Comparison of ENCODE assay signal across 8 cellular contexts in the genomic region with DNA sequence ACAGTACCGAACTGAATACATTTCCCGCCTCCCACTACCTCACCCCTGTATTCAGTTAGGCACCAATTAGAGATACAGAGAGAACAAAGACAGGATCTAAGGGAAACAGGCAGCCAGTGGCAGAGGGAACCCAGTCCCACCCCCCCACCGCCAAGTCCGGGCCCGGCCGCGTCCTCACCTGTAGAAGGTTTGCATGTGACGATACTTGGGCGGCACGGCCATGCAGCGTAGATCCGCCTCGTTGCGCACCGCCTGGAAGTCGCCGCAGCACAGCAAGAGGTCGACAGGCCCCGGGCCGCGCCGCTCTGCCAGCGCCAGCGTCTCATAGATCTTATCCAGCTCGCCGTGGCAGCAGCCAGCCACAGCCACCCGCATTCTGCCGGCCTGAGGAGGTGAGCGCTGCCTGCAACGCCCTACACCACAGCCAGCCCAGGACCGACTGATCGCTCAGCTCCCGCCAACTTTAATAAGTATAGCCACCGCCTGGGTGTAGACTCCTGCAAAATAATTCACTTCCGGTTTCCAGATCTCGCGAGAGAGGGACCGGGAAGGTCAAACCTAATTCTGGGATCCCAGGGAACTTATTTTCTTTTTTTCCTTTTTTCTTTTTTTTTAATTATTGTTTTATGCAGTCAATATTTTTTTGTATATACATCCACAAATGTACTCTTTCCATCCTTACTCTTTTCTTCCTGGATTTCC. TPM values are rescaled to one million over a fixed set of nuclear protein-coding genes. Genes with fewer than 3 reads are reported as not detected.
DNase-seq lines count a peak whose midpoint lies in the region; ATAC-seq and TF ChIP-seq lines count a peak whose summit lies in the region.

A gene with protein sequence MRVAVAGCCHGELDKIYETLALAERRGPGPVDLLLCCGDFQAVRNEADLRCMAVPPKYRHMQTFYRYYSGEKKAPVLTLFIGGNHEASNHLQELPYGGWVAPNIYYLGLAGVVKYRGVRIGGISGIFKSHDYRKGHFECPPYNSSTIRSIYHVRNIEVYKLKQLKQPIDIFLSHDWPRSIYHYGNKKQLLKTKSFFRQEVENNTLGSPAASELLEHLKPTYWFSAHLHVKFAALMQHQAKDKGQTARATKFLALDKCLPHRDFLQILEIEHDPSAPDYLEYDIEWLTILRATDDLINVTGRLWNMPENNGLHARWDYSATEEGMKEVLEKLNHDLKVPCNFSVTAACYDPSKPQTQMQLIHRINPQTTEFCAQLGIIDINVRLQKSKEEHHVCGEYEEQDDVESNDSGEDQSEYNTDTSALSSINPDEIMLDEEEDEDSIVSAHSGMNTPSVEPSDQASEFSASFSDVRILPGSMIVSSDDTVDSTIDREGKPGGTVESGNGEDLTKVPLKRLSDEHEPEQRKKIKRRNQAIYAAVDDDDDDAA (minus strand): TSS at position 501 of the 702 bp plus-strand sequence. CDS start 126 bp downstream, at position 375.

- H2AK5ac ChIP-seq in neuronal stem cell (ENCODE audit: low read depth, low read length) = no peak within 1 kb of the TSS

- TF ChIP-seq EP300 in gastroesophageal sphincter (IDR thresholded peaks at IDR 0.05) = no peak

- peak within 1 kb of the TSS; percentile 89 for H3K9ac ChIP-seq in SK-N-MC (ENCODE audit: insufficient read length)
- peak within 1 kb of the TSS; percentile 99 for H3K9ac ChIP-seq in neuronal stem cell (ENCODE audit: low read depth, low read length, poor library complexity)

- WGBS in gastroesophageal sphincter (ENCODE audit: low coverage in 1 of 2), 2 donors = 0% methylated on average over 11 of the region's 38 CpGs
- WGBS in neuronal stem cell (ENCODE audit: extremely low coverage in 2 of 2, insufficient read length in 2 of 2, insufficient replicate concordance in 1 of 2), 2 donors = no CpG with 5 or more reads among the region's 38 CpGs

- H4K91ac ChIP-seq in neuronal stem cell (ENCODE audit: low read depth, low read length, poor library complexity) = no peak within 1 kb of the TSS

- H3K9me3 Mint-ChIP-seq in activated naive CD4-positive, alpha-beta T cell treated with anti-CD3 and anti-CD28 coated beads for 36 hours = no peaks in the 10 kb centered on the region

- ATAC-seq in gastroesophageal sphincter = peak; percentile 92

- H3K14ac ChIP-seq in neuronal stem cell (ENCODE audit: low read length) = peak within 1 kb of the TSS; percentile 100

- intact Hi-C loops in activated naive CD4-positive, alpha-beta T cell treated with anti-CD3 and anti-CD28 coated beads for 36 hours (cut with micrococcal nuclease) = loop anchor here (1.0 to 5.0 kb wide), 7 partner anchors 13 to 661 kb away; a partner anchor contains a TSS

- peaks cover 7% of the 10 kb centered on the region for H3K79me1 ChIP-seq in neuronal stem cell (ENCODE audit: low read depth, low read length)

- peak within 1 kb of the TSS; percentile 92 for H4K8ac ChIP-seq in neuronal stem cell (ENCODE audit: low read depth, low read length)

- peaks cover 37% of the 10 kb centered on the region for H3K4me1 Mint-ChIP-seq in activated naive CD4-positive, alpha-beta T cell treated with anti-CD3 and anti-CD28 coated beads for 36 hours (ENCODE audit: low read depth)

- H3K4me3 ChIP-seq in HFF-Myc (replicated peaks; ENCODE audit: low read depth, low read length) (peak within 1 kb of the TSS; percentile 90), SK-N-MC (peak within 1 kb of the TSS; percentile 91), gastroesophageal sphincter (peak within 1 kb of the TSS; percentile 66 to 86), neuronal stem cell (ENCODE audit: low read length in 2 of 2) (peak within 1 kb of the TSS; percentile 85 to 98)

- peak within 1 kb of the TSS; percentile 97 for H3K27ac Mint-ChIP-seq in activated naive CD4-positive, alpha-beta T cell treated with anti-CD3 and anti-CD28 coated beads for 36 hours

- H3K4me1 ChIP-seq in gastroesophageal sphincter (peaks cover 0 to 30% (median 5%) of the 10 kb centered on the region in 3 donors), neuronal stem cell (ENCODE audit: control insufficient read depth in 2 of 2, insufficient read depth in 1 of 2, low read depth in 1 of 2, low read length in 2 of 2) (peaks cover 0 to 2% of the 10 kb centered on the region in 2 donors)

- DNase-seq in GM04504 (ENCODE audit: low read depth) (peak; percentile 65), HFF-Myc (ENCODE audit: extremely low read depth, low read depth) (no peak), MV-4-11 (lab: John Stamatoyannopoulos, UW) (peak; percentile 79), SK-N-MC (ENCODE audit: low read depth, low spot score) (no peak), neuronal stem cell (ENCODE audit: low spot score) (peak; percentile 51), substantia nigra (lab: John Stamatoyannopoulos, UW) (peak; percentile 6 to 80 (median 46))
- peak; percentile 89 for DNase-seq in activated naive CD4-positive, alpha-beta T cell treated with anti-CD3 and anti-CD28 coated beads for 36 hours

- H2BK120ac ChIP-seq in neuronal stem cell (ENCODE audit: low read depth, low read length) = no peak within 1 kb of the TSS

- CTCF ChIA-PET in activated naive CD4-positive, alpha-beta T cell treated with anti-CD3 and anti-CD28 coated beads for 36 hours (lab: Charles Lee) = interaction anchor here (0.6 to 2.4 kb wide), 8 partner anchors 11 to 762 kb away, joined by 3 to 12 read pairs (median 4); a partner anchor contains a TSS

- H3K4me3 Mint-ChIP-seq in activated naive CD4-positive, alpha-beta T cell treated with anti-CD3 and anti-CD28 coated beads for 36 hours = peak within 1 kb of the TSS; percentile 97

- no peak for TF ChIP-seq CTCF in HFF-Myc (IDR thresholded peaks at IDR 0.05; ENCODE audit: low read depth, low read length, missing control alignments)
- TF ChIP-seq CTCF in gastroesophageal sphincter (IDR thresholded peaks at IDR 0.05) = peak in 1 of 4 experiments; percentile 18

- no peak within 1 kb of the TSS for H2BK12ac ChIP-seq in neuronal stem cell (ENCODE audit: low read length)

- peak within 1 kb of the TSS; percentile 70 for H3K27ac ChIP-seq in SK-N-MC
- H3K27ac ChIP-seq in gastroesophageal sphincter = peak within 1 kb of the TSS; percentile 52 to 84 (median 80)
- peak within 1 kb of the TSS; percentile 77 for H3K27ac ChIP-seq in neuronal stem cell (replicated peaks; ENCODE audit: low read length)
- H3K27ac ChIP-seq in substantia nigra (ENCODE audit: low read depth, low read length, poor library complexity, severe bottlenecking) = peak within 1 kb of the TSS; percentile 69

- H3K27me3 ChIP-seq in gastroesophageal sphincter = no peaks in the 10 kb centered on the region
- H3K27me3 ChIP-seq in neuronal stem cell (ENCODE audit: control insufficient read depth in 3 of 3, insufficient read depth in 3 of 3, low read depth in 1 of 3, low read length in 3 of 3) = peaks cover 0 to 4% (median 0%) of the 10 kb centered on the region in 3 experiments

- no peaks in the 10 kb centered on the region for H3K27me3 Mint-ChIP-seq in activated naive CD4-positive, alpha-beta T cell treated with anti-CD3 and anti-CD28 coated beads for 36 hours (ENCODE audit: low read depth)

- peak within 1 kb of the TSS; percentile 99 for H2AFZ ChIP-seq in neuronal stem cell (ENCODE audit: low read length)

- H3K36me3 Mint-ChIP-seq in activated naive CD4-positive, alpha-beta T cell treated with anti-CD3 and anti-CD28 coated beads for 36 hours (ENCODE audit: low read depth) = peaks cover 22% of the 10 kb centered on the region

- no peaks in the 10 kb centered on the region for H3K9me3 ChIP-seq in SK-N-MC (ENCODE audit: low read depth, low read length)
- H3K9me3 ChIP-seq in gastroesophageal sphincter = no peaks in the 10 kb centered on the region
- no peaks in the 10 kb centered on the region for H3K9me3 ChIP-seq in neuronal stem cell (replicated peaks in 1 of 2; ENCODE audit: control insufficient read depth in 2 of 2, insufficient read depth in 1 of 2, low read depth in 1 of 2, low read length in 2 of 2)

- H3K36me3 ChIP-seq in SK-N-MC (ENCODE audit: insufficient read depth, low read length) (peaks cover 36% of the 10 kb centered on the region), gastroesophageal sphincter (peaks cover 0 to 30% of the 10 kb centered on the region in 2 donors), neuronal stem cell (replicated peaks in 1 of 2; ENCODE audit: control insufficient read depth in 2 of 2, insufficient read depth in 2 of 2, low read length in 2 of 2) (peaks cover 0 to 39% of the 10 kb centered on the region in 2 donors)

- H3K18ac ChIP-seq in neuronal stem cell (ENCODE audit: low read length) = peak within 1 kb of the TSS; percentile 100

- peak within 1 kb of the TSS; percentile 99 for H3K23ac ChIP-seq in neuronal stem cell (ENCODE audit: low read depth, low read length, poor library complexity)

- TF ChIP-seq POLR2A in gastroesophageal sphincter (IDR thresholded peaks at IDR 0.05) = peak; percentile 61 to 70

- peak within 1 kb of the TSS; percentile 68 for H3K4me2 ChIP-seq in neuronal stem cell (ENCODE audit: insufficient read depth, low read length, poor library complexity, severe bottlenecking)

- peak within 1 kb of the TSS; percentile 89 for H2BK15ac ChIP-seq in neuronal stem cell (ENCODE audit: low read length)

- peak within 1 kb of the TSS; percentile 75 for H2BK5ac ChIP-seq in neuronal stem cell (ENCODE audit: low read length)

- H3K4ac ChIP-seq in neuronal stem cell (ENCODE audit: low read length) = peak within 1 kb of the TSS; percentile 10

RNA-seq across cellular contexts. Expression of the gene that starts here (rescaled TPM):
- 10 to 100 TPM; 20.0 to 22.3 TPM for total RNA-seq in activated naive CD4-positive, alpha-beta T cell treated with anti-CD3 and anti-CD28 coated beads for 36 hours
- 10 to 100 TPM; 11.2 to 16.4 (median 14.2) TPM for total RNA-seq in gastroesophageal sphincter
- 11.6 TPM for polyA plus RNA-seq in neuronal stem cell (2013, experiment 1 of 2)
- polyA plus RNA-seq in neuronal stem cell (2013, experiment 2 of 2) = 12.4 TPM

Comparison
In these comparisons a context has a peak if more than half of its experiments do, and no peak if none do; other contexts are left out.
1. DNase-seq: peak in GM04504 (single experiment), MV-4-11 (single experiment), activated naive CD4-positive, alpha-beta T cell treated with anti-CD3 and anti-CD28 coated beads for 36 hours (single experiment), neuronal stem cell (single experiment) and substantia nigra (49 of 49); none in HFF-Myc (single experiment) and SK-N-MC (single experiment).
2. Peak in every context shown above with its lines, with median percentiles within 50 percentile points of each other: H3K4me3 ChIP-seq and H3K27ac ChIP-seq.